In the genomic region with DNA sequence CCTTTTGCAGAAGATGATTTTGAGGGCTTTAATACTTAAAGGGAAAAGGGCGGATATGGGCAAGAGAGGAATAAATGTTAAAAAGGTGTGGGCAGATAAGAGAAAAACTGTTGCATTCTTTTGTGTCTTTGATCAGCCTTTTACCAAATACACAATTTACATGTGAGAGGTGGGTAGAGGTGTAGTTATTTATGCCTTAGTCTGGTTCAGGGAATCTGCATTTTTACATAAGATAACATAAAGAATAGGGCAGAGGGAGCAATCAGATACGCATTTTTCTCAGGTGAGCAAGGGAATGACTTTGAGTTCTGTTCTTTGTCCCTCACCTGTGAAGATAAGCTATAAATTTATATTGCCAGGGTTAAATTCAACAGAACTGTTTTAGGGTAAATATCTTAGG, we compare ENCODE assay signal across 23 cellular contexts.
DNase-seq lines count a peak whose midpoint lies in the region; TF ChIP-seq lines count a peak whose summit lies in the region.
"Had no signal": no experiment of that assay in that cellular context is flagged by ENCODE, and none has a peak within 500 bp of the region (broad histone marks: within the 10 kb centered on the region; RNA-seq: fewer than 3 reads in every experiment).

No MANE protein-coding gene starts in this region.

- no peak overlapping the region for H4K91ac ChIP-seq in H9 (ENCODE audit: insufficient read length, low read depth, low read length)

- H3K4me3 Mint-ChIP-seq in H9 (no peak overlapping the region; a peak in 1 of 5 replicates), endodermal cell (no peak overlapping the region)
- H3K4me3 Mint-ChIP-seq: B cell; CD4-positive, CD25-positive, alpha-beta regulatory T cell; CD8-positive, alpha-beta T cell had no signal

- no peak for TF ChIP-seq CTCF in H9 (conservative IDR thresholded peaks at IDR 0.05)
- TF ChIP-seq CTCF in endodermal cell (conservative IDR thresholded peaks at IDR 0.05), result no peak

- H3K18ac ChIP-seq in H9 (ENCODE audit: insufficient read length, low read depth, low read length), result no peak overlapping the region

- no peak overlapping the region for H2BK12ac ChIP-seq in H9 (ENCODE audit: insufficient read length, low read depth, low read length)

- no peaks in the 10 kb centered on the region for H3K23me2 ChIP-seq in H9 (ENCODE audit: insufficient read length, low read depth, low read length, poor library complexity, severe bottlenecking)

- no peaks in the 10 kb centered on the region for H4K20me1 ChIP-seq in H9 (ENCODE audit: control insufficient read depth, insufficient read depth, insufficient read length)
- H4K20me1 ChIP-seq: BLaER1 had no signal

- no peak overlapping the region for H3K56ac ChIP-seq in H9 (ENCODE audit: insufficient read length, low read depth, low read length)

- H3K4me3 ChIP-seq in HUES64 (ENCODE audit: low read length) (no peak overlapping the region), endodermal cell (ENCODE audit: low read length) (peak overlapping the region; percentile 20)
- H3K4me3 ChIP-seq: A549, BLaER1, GM12878, GM23248 had no signal

- no peak overlapping the region for H4K5ac ChIP-seq in H9 (ENCODE audit: insufficient read length, low read depth, low read length)

- H3K9me3 ChIP-seq in H9 (ENCODE audit: control insufficient read depth, low read depth, low read length) (no peaks in the 10 kb centered on the region), HUES64 (ENCODE audit: insufficient read depth, low read depth, low read length) (no peaks in the 10 kb centered on the region), endodermal cell (ENCODE audit: control insufficient read depth, low read length) (no peaks in the 10 kb centered on the region)
- H3K9me3 ChIP-seq: A549, BLaER1, Caco-2 had no signal

- no peaks in the 10 kb centered on the region for H3K36me3 Mint-ChIP-seq in H9 (ENCODE audit: insufficient read depth in 1 of 3, low read depth in 3 of 3)
- H3K36me3 Mint-ChIP-seq in endodermal cell (ENCODE audit: low read depth), result no peaks in the 10 kb centered on the region
- H3K36me3 Mint-ChIP-seq: CD4-positive, CD25-positive, alpha-beta regulatory T cell; CD8-positive, alpha-beta T cell had no signal

- no peaks in the 10 kb centered on the region for H3K9me3 Mint-ChIP-seq in H9
- H3K9me3 Mint-ChIP-seq in endodermal cell, result no peaks in the 10 kb centered on the region

- H4K8ac ChIP-seq in H9 (replicated peaks; ENCODE audit: insufficient read length, low read depth, low read length), result no peak overlapping the region

- H3K27ac Mint-ChIP-seq in H9, result peak overlapping the region in 2 of 3 experiments; percentile 7 to 42; a peak in 4 of 7 replicates
- H3K27ac Mint-ChIP-seq in endodermal cell, result peak overlapping the region; percentile 10
- H3K27ac Mint-ChIP-seq: B cell; CD4-positive, CD25-positive, alpha-beta regulatory T cell; CD8-positive, alpha-beta T cell had no signal

- no CpG with 5 or more reads among the region's 2 CpGs for WGBS in H9 (ENCODE audit: extremely low coverage, insufficient read length, low lambda C conversion rate)
- WGBS in HUES64, result 68% methylated on average over 2 of the region's 2 CpGs
- WGBS in endodermal cell (ENCODE audit: insufficient coverage in 1 of 2, insufficient read length in 1 of 2), 2 experiments, result 35 to 64% methylated on average over 2 of the region's 2 CpGs

- H2BK5ac ChIP-seq in H9 (ENCODE audit: insufficient read length, low read length), result no peak overlapping the region

- H3K9ac ChIP-seq in H9 (ENCODE audit: extremely low read depth, insufficient read length, low read length) (no peak overlapping the region), HUES64 (ENCODE audit: low read depth, low read length) (no peak overlapping the region), endodermal cell (ENCODE audit: extremely low read depth, low read length, poor library complexity, severe bottlenecking) (no peak overlapping the region)
- H3K9ac ChIP-seq: BLaER1, GM23248 had no signal

- H3T11ph ChIP-seq in H9 (ENCODE audit: low read length), result no peak overlapping the region

- H3K36me3 ChIP-seq in HUES64 (ENCODE audit: insufficient read depth, low read length), result no peaks in the 10 kb centered on the region
- H3K36me3 ChIP-seq in endodermal cell (ENCODE audit: control insufficient read depth, insufficient read depth, low read length), result no peaks in the 10 kb centered on the region
- H3K36me3 ChIP-seq: BLaER1 had no signal

- H3K27me3 ChIP-seq in H9 (ENCODE audit: insufficient read depth, low read length) (no peaks in the 10 kb centered on the region), HUES64 (ENCODE audit: insufficient read depth, low read length) (no peaks in the 10 kb centered on the region), endodermal cell (ENCODE audit: control insufficient read depth, insufficient read depth, low read length, poor library complexity, severe bottlenecking) (no peaks in the 10 kb centered on the region)
- H3K27me3 ChIP-seq: BLaER1 had no signal

- no peak overlapping the region for H2BK120ac ChIP-seq in H9 (ENCODE audit: low read depth, low read length, poor library complexity, severe bottlenecking)

- H2AFZ ChIP-seq in H9 (ENCODE audit: low read length), result no peak overlapping the region
- H2AFZ ChIP-seq: GM23248 had no signal

- no peak overlapping the region for H3K27ac ChIP-seq in H9 (ENCODE audit: insufficient read length, low read depth, low read length)
- peak overlapping the region; percentile 11; the same call in 1 of the 2 replicates for H3K27ac ChIP-seq in HUES64 (ENCODE audit: low read depth, low read length)
- H3K27ac ChIP-seq in endodermal cell (ENCODE audit: low read depth, low read length), result no peak overlapping the region
- H3K27ac ChIP-seq: A549, BLaER1, C4-2B, GM23248 had no signal

- no peaks in the 10 kb centered on the region for H3K27me3 Mint-ChIP-seq in H9 (ENCODE audit: low read depth)
- H3K27me3 Mint-ChIP-seq in endodermal cell (ENCODE audit: insufficient read depth), result no peaks in the 10 kb centered on the region
- H3K27me3 Mint-ChIP-seq: B cell; CD4-positive, CD25-positive, alpha-beta regulatory T cell had no signal

- no peaks in the 10 kb centered on the region for H3K79me2 ChIP-seq in H9 (ENCODE audit: insufficient read depth, low read length)

- H3K4me1 Mint-ChIP-seq in H9 (peaks cover 26 to 27% of the 10 kb centered on the region in 2 experiments), endodermal cell (peaks cover 24% of the 10 kb centered on the region)
- H3K4me1 Mint-ChIP-seq: B cell; CD4-positive, CD25-positive, alpha-beta regulatory T cell had no signal

- no peak overlapping the region for H3K23ac ChIP-seq in H9 (ENCODE audit: insufficient read length, low read depth, low read length)

- H2BK15ac ChIP-seq in H9 (ENCODE audit: low read depth, low read length), result no peak overlapping the region

- peak overlapping the region; percentile 8 for H3K4me2 ChIP-seq in H9 (ENCODE audit: insufficient read depth, insufficient read length, low read length)
- H3K4me2 ChIP-seq: A549, BLaER1 had no signal

- H2AK5ac ChIP-seq in H9 (ENCODE audit: insufficient read length, low read length), result no peak overlapping the region

- H3K4me1 ChIP-seq in H9 (ENCODE audit: insufficient read depth, low read length), result no peaks in the 10 kb centered on the region
- H3K4me1 ChIP-seq in HUES64 (ENCODE audit: insufficient read depth, low read length), result peaks cover 34% of the 10 kb centered on the region
- peaks cover 15% of the 10 kb centered on the region for H3K4me1 ChIP-seq in endodermal cell (ENCODE audit: control insufficient read depth, insufficient read depth, low read length)
- H3K4me1 ChIP-seq: A549, Caco-2 had no signal

- no peak overlapping the region for H2BK20ac ChIP-seq in H9 (ENCODE audit: low read depth, low read length, poor library complexity, severe bottlenecking)

- no peak overlapping the region for H3K14ac ChIP-seq in H9 (ENCODE audit: insufficient read depth, low read length)

- H3K79me1 ChIP-seq in H9 (ENCODE audit: insufficient read depth, low read depth, low read length, poor library complexity, severe bottlenecking), result no peaks in the 10 kb centered on the region

- DNase-seq in H9, result no peak
- no peak for DNase-seq in endodermal cell
- DNase-seq in AML-193 (lab: John Stamatoyannopoulos, UW), result no peak
- DNase-seq in ecto neural progenitor cell (ENCODE audit: low spot score), result no peak
- DNase-seq in NCI-H748 treated with DMSO at 0.1 percent for 48 hours (lab: John Stamatoyannopoulos, UW), result no peak
- DNase-seq in AG20443 (ENCODE audit: low spot score), result no peak
- DNase-seq: 8988T; ACHN; Caco-2; CD4-positive, CD25-positive, alpha-beta regulatory T cell; CD8-positive, alpha-beta T cell; DMS 273 treated with DMSO at 0.1 percent for 48 hours; DMS79; EL; GDM1; GM23248; HCEC 1CT had no signal

- no peak overlapping the region for H3K4ac ChIP-seq in H9 (ENCODE audit: low read depth, low read length)
